18 cellular contexts compared by ENCODE assay signal in genomic region chr2:241007111-241007510, GRCh38.
"Had no signal": no experiment of that assay in that cellular context is flagged by ENCODE, and none has a peak within 500 bp of the region (broad histone marks: within the 10 kb centered on the region; RNA-seq: fewer than 3 reads in every experiment).

No MANE protein-coding gene starts in this region.

- H3K9me3 ChIP-seq: pancreas, prostate gland had no signal

- H3K4me3 ChIP-seq: gastrocnemius medialis, left lung, lower lobe of right lung, pancreas, prostate gland, right lobe of liver, stomach, thoracic aorta, transverse colon had no signal

- H3K27ac ChIP-seq: left lung, lower lobe of right lung, pancreas, prostate gland, right lobe of liver, stomach, thoracic aorta, transverse colon had no signal

- H3K36me3 ChIP-seq: pancreas, prostate gland, right lobe of liver, transverse colon had no signal

- H3K27ac Mint-ChIP-seq: immature natural killer cell, memory B cell, nephron had no signal

- DNase-seq: effector memory CD4-positive, alpha-beta T cell; glutamatergic neuron; immature natural killer cell; left lung; lower lobe of right lung; midbrain; occipital lobe; pancreas; right lobe of liver; stimulated activated CD4-positive, alpha-beta T cell treated with anti-CD3 and anti-CD28 coated beads, Interleukin-4, amount 100 ng/mL, for 4 hours; stimulated activated naive CD4-positive, alpha-beta T cell; transverse colon had no signal

- ATAC-seq: left lung, lower lobe of right lung, right lobe of liver had no signal

- H3K4me1 ChIP-seq: pancreas, right lobe of liver had no signal

- H3K4me1 Mint-ChIP-seq: nephron had no signal

- H3K27me3 ChIP-seq: gastrocnemius medialis, left lung, pancreas, right lobe of liver, stomach, transverse colon had no signal

- H3K4me3 Mint-ChIP-seq: immature natural killer cell, memory B cell, nephron had no signal
